Comparison of ENCODE assay signal across 25 cellular contexts in the genomic region with DNA sequence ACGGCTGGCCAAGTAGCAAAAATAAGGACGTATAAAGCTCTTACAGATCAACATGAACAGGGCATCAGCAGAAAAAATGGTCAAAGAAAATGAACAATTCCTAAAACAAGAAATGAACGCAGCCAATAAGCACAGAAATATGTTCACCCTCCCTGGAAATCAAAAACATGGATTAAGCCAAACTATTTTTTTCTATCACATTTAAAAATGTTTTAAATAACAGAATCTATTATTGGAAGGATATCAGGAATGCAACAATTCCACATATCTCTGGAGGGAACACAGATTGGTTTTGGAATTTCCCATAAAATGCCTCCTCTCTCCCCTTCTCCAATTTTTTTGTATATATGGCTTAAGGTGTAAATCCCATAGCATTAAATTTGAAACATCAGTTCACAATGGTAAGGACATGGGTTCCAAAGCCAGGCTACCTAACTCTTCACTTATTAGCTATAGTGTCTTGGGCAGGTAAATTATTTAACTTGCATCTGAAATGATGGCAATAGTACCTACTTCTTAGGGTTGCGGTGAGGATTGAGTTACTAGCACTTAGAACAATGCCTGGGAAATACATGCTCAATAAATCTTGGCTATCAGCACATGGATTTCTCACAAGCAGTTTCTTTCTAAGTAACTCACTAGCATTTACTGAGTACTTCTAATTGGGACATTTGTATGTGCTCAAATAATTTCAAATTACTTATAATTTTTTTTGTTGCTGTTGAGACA.
"Had no signal": no experiment of that assay in that cellular context is flagged by ENCODE, and none has a peak within 500 bp of the region (broad histone marks: within the 10 kb centered on the region; RNA-seq: fewer than 3 reads in every experiment).

No MANE protein-coding gene starts in this region.

- DNase-seq: activated CD4-positive, alpha-beta T cell treated with anti-CD3 and anti-CD28 coated beads for 36 hours; activated CD4-positive, alpha-beta T cell treated with anti-CD3 and anti-CD28 coated beads, Interleukin-2, amount 50 U/mL, for 48 hours; activated gamma-delta T cell treated with Interleukin-2 at 50 U/mL for 16 hours; activated T-cell treated with anti-CD3 and anti-CD28 coated beads for 4 hours; amygdala; effector CD4-positive, alpha-beta T cell; foreskin fibroblast; hippocampal formation; left colon; posterior cingulate gyrus; retina; stimulated activated CD4-positive, alpha-beta T cell treated with anti-CD3 and anti-CD28 coated beads, Interleukin-2, amount 100 ng/mL, for 24 hours; stimulated activated naive CD4-positive, alpha-beta T cell treated with Interleukin-2 at 50 U/mL for 16 hours; transverse colon; uterus had no signal

- H3K27me3 ChIP-seq: transverse colon, uterus had no signal

- H3K27ac Mint-ChIP-seq: activated CD4-positive, alpha-beta T cell treated with anti-CD3 and anti-CD28 coated beads for 36 hours; activated naive CD8-positive, alpha-beta T cell; activated T-helper 1 cell treated with anti-CD3 and anti-CD28 coated beads, Interleukin-12 subunit alpha, Interleukin-12 subunit beta, Interleukin-2, Interleukin-4 antibody, amounts not matched to agents 30 ng/mL and 10 ng/mL and 1 ng/mL, durations not matched to agents 14 hours and 24 hours and 36 hours; brain; mesothelial cell of epicardium; natural killer cell treated with Interleukin-12 subunit alpha and Interleukin-12 subunit beta and Interleukin-15 and Interleukin-18, amount 100 ng/mL, for 72 hours; T-helper 2 cell treated with Interferon-gamma antibody and Interleukin-4, amounts not matched to agents 5 μg/mL and 100 μg/mL, for 36 hours; WTC11 had no signal

- H3K9me3 Mint-ChIP-seq: activated T-helper 1 cell treated with anti-CD3 and anti-CD28 coated beads, Interleukin-12 subunit alpha, Interleukin-12 subunit beta, Interleukin-2, Interleukin-4 antibody, amounts not matched to agents 30 ng/mL and 10 ng/mL and 1 ng/mL, durations not matched to agents 14 hours and 24 hours and 36 hours; brain; central memory CD8-positive, alpha-beta T cell; mesothelial cell of epicardium; natural killer cell treated with Interleukin-12 subunit alpha and Interleukin-12 subunit beta and Interleukin-15 and Interleukin-18, amount 100 ng/mL, for 72 hours; T-helper 2 cell treated with Interferon-gamma antibody and Interleukin-4, amounts not matched to agents 5 μg/mL and 100 μg/mL, for 36 hours; WTC11 had no signal

- H3K36me3 Mint-ChIP-seq: activated naive CD8-positive, alpha-beta T cell; brain; mesothelial cell of epicardium; natural killer cell treated with Interleukin-12 subunit alpha and Interleukin-12 subunit beta and Interleukin-15 and Interleukin-18, amount 100 ng/mL, for 72 hours; WTC11 had no signal

- H3K4me3 ChIP-seq: lung, transverse colon, uterus had no signal

- H3K4me1 Mint-ChIP-seq: central memory CD8-positive, alpha-beta T cell had no signal

- H3K9me3 ChIP-seq: transverse colon, uterus had no signal

- H3K4me3 Mint-ChIP-seq: activated CD4-positive, alpha-beta T cell treated with anti-CD3 and anti-CD28 coated beads for 36 hours; activated naive CD8-positive, alpha-beta T cell; activated T-helper 1 cell treated with anti-CD3 and anti-CD28 coated beads, Interleukin-12 subunit alpha, Interleukin-12 subunit beta, Interleukin-2, Interleukin-4 antibody, amounts not matched to agents 30 ng/mL and 10 ng/mL and 1 ng/mL, durations not matched to agents 14 hours and 24 hours and 36 hours; brain; central memory CD8-positive, alpha-beta T cell; mesothelial cell of epicardium; natural killer cell treated with Interleukin-12 subunit alpha and Interleukin-12 subunit beta and Interleukin-15 and Interleukin-18, amount 100 ng/mL, for 72 hours; T-helper 2 cell treated with Interferon-gamma antibody and Interleukin-4, amounts not matched to agents 5 μg/mL and 100 μg/mL, for 36 hours; WTC11 had no signal

- H3K27me3 Mint-ChIP-seq: brain had no signal

- H3K36me3 ChIP-seq: transverse colon, uterus had no signal

- ATAC-seq: activated CD4-positive, alpha-beta T cell treated with anti-CD3 and anti-CD28 coated beads for 36 hours; esophagus mucosa; natural killer cell treated with Interleukin-12 subunit alpha and Interleukin-12 subunit beta and Interleukin-15 and Interleukin-18, amount 100 ng/mL, for 72 hours; WTC11 had no signal
